In the genomic region with DNA sequence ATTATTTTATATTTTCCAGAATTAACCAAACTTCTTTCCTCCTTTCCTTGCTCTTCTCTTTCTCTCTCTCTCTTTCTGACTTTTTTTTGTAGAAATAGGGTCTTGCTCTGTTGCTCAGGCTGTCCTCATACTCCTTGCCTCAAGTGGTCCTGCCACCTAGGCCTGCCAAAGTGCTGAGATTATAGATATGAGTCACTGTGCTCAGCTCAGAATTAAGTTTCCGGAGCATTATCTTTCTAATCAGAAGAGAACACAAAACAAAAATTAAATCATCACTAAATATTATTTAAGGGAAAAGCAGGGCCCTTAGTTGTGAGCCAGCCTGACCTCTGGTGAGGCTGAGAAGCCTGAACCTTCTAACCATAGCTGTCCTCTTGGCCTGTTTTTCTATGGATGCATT, we compare ENCODE assay signal across 1 cellular context.
TF ChIP-seq lines count a peak whose summit lies in the region.

No MANE protein-coding gene starts in this region.

TF ChIP-seq in WTC11, 78 proteins besides CTCF, POLR2A, EP300 and RAD21:
- TF ChIP-seq USF1 (CRISPR knock-in tag; IDR thresholded peaks at IDR 0.05): no peak
- TF ChIP-seq EMX1 (CRISPR knock-in tag; IDR thresholded peaks at IDR 0.05): no peak
